ENCODE assay signal across 15 cellular contexts in genomic region chr19:35110974-35111373, GRCh38. TPM values are rescaled to one million over a fixed set of nuclear protein-coding genes. Genes with fewer than 3 reads are reported as not detected.
DNase-seq lines count a peak whose midpoint lies in the region; ATAC-seq and TF ChIP-seq lines count a peak whose summit lies in the region.
"Had no signal": no experiment of that assay in that cellular context is flagged by ENCODE, and none has a peak within 500 bp of the region (broad histone marks: within the 10 kb centered on the region; RNA-seq: fewer than 3 reads in every experiment).

No MANE protein-coding gene starts in this region.

- peaks cover 66% of the 10 kb centered on the region for H3K4me1 ChIP-seq in suprapubic skin
- H3K4me1 ChIP-seq: BE2C, SJCRH30 had no signal

- H3K9me3 ChIP-seq in WERI-Rb-1 (ENCODE audit: severe bottlenecking), result no peaks in the 10 kb centered on the region
- H3K9me3 ChIP-seq in suprapubic skin, result no peaks in the 10 kb centered on the region
- H3K9me3 ChIP-seq: BE2C, SJCRH30 had no signal

- no peaks in the 10 kb centered on the region for H3K9me3 Mint-ChIP-seq in endothelial cell (ENCODE audit: unreplicated experiment)
- H3K9me3 Mint-ChIP-seq: CD8-positive, alpha-beta T cell had no signal

- peak overlapping the region; percentile 70 for H3K27ac ChIP-seq in WERI-Rb-1
- H3K27ac ChIP-seq in suprapubic skin, result peak overlapping the region; percentile 61
- H3K27ac ChIP-seq: SJCRH30 had no signal

- no peak overlapping the region for H3K4me3 ChIP-seq in WERI-Rb-1 (ENCODE audit: low read depth, low read length)
- no peak overlapping the region for H3K4me3 ChIP-seq in suprapubic skin
- H3K4me3 ChIP-seq: SJCRH30 had no signal

- H3K27me3 ChIP-seq in WERI-Rb-1 (ENCODE audit: insufficient read depth, low read depth, severe bottlenecking) (no peaks in the 10 kb centered on the region), suprapubic skin (no peaks in the 10 kb centered on the region)
- H3K27me3 ChIP-seq: BE2C, SJCRH30 had no signal

- WGBS in suprapubic skin, result 37% methylated on average over 9 of the region's 9 CpGs

- H3K36me3 ChIP-seq in WERI-Rb-1, result no peaks in the 10 kb centered on the region
- no peaks in the 10 kb centered on the region for H3K36me3 ChIP-seq in suprapubic skin
- H3K36me3 ChIP-seq: BE2C, SJCRH30 had no signal

- H3K4me1 Mint-ChIP-seq in endothelial cell (ENCODE audit: unreplicated experiment), result peaks cover 10% of the 10 kb centered on the region

- no peak for TF ChIP-seq EP300 in suprapubic skin (IDR thresholded peaks at IDR 0.05)

- peak overlapping the region; percentile 81 for H3K27ac Mint-ChIP-seq in endothelial cell (ENCODE audit: unreplicated experiment)
- H3K27ac Mint-ChIP-seq: CD8-positive, alpha-beta T cell had no signal

- intact Hi-C loops in left ventricle myocardium superior (cut with micrococcal nuclease), result no loop called here

- peak overlapping the region; percentile 31 for H3K4me3 Mint-ChIP-seq in endothelial cell (ENCODE audit: unreplicated experiment)
- H3K4me3 Mint-ChIP-seq: CD8-positive, alpha-beta T cell had no signal

- no peak for TF ChIP-seq POLR2A in suprapubic skin (IDR thresholded peaks at IDR 0.05)

- peaks cover 7% of the 10 kb centered on the region for H3K27me3 Mint-ChIP-seq in endothelial cell (ENCODE audit: unreplicated experiment)

- no peak for TF ChIP-seq CTCF in WERI-Rb-1 (IDR thresholded peaks at IDR 0.05; ENCODE audit: low read depth, low read length)
- TF ChIP-seq CTCF in endothelial cell (IDR thresholded peaks at IDR 0.05; ENCODE audit: unreplicated experiment), result no peak
- no peak for TF ChIP-seq CTCF in suprapubic skin (IDR thresholded peaks at IDR 0.05)

- DNase-seq in WERI-Rb-1 (peak; percentile 54), endothelial cell (ENCODE audit: low spot score) (no peak), suprapubic skin (ENCODE audit: low spot score in 2 of 2) (no peak), COR-L47 (lab: John Stamatoyannopoulos, UW) (no peak), left ventricle myocardium superior (no peak)
- DNase-seq: BE2C; CD8-positive, alpha-beta T cell; DND-41; GDM1; KBM-7; NCI-H1092; NCI-H226; NCI-H526; RPMI8226; SJCRH30 had no signal

- ATAC-seq in left ventricle myocardium superior, result no peak
- ATAC-seq: CD8-positive, alpha-beta T cell had no signal

- peaks cover 5% of the 10 kb centered on the region for H3K36me3 Mint-ChIP-seq in endothelial cell (ENCODE audit: low read depth, unreplicated experiment)
- H3K36me3 Mint-ChIP-seq: CD8-positive, alpha-beta T cell had no signal

RNA-seq across cellular contexts. Expression of gene FXYD3, which starts 4.6 kb away (rescaled TPM):
- not detected for total RNA-seq in endothelial cell (ENCODE audit: unreplicated experiment)
- 100 to 1,000 TPM; 383 to 765 (median 575) TPM for total RNA-seq in suprapubic skin
- 3.1 TPM for total RNA-seq in left ventricle myocardium superior
- total RNA-seq: CD8-positive, alpha-beta T cell; SJCRH30 had no signal

RNA-seq across cellular contexts. Expression of gene LGI4, which starts 23.9 kb away (rescaled TPM):
- 0.10 TPM for total RNA-seq in endothelial cell (ENCODE audit: unreplicated experiment)
- 10 to 100 TPM in 1 of 4 donors, 1 to 10 TPM in 3; 4.3 to 11.8 (median 7.8) TPM for total RNA-seq in suprapubic skin
- 9.0 TPM for total RNA-seq in left ventricle myocardium superior
- total RNA-seq: SJCRH30 had no signal

RNA-seq across cellular contexts. Expression of gene FXYD1, which starts 27.6 kb away (rescaled TPM):
- not detected for total RNA-seq in endothelial cell (ENCODE audit: unreplicated experiment)
- 10 to 100 TPM in 1 of 4 donors, 1 to 10 TPM in 3; 2.0 to 10.9 (median 6.7) TPM for total RNA-seq in suprapubic skin
- total RNA-seq in left ventricle myocardium superior, result 489 TPM
- total RNA-seq: SJCRH30 had no signal

RNA-seq across cellular contexts. Expression of gene FXYD7, which starts 32.1 kb away (rescaled TPM):
- total RNA-seq in endothelial cell (ENCODE audit: unreplicated experiment) (0.67 TPM), suprapubic skin (1 to 10 TPM in 1 of 4 donors, not detected in 3; 2.2 TPM), left ventricle myocardium superior (not detected)
- total RNA-seq: SJCRH30 had no signal

RNA-seq across cellular contexts. Expression of gene FXYD5, which starts 43.6 kb away (rescaled TPM):
- total RNA-seq in endothelial cell (ENCODE audit: unreplicated experiment) (78.7 TPM), suprapubic skin (10 to 100 TPM; 29.8 to 64.8 (median 37.7) TPM), left ventricle myocardium superior (21.2 TPM)

Comparison
In these comparisons a context has a peak if more than half of its experiments do, and no peak if none do; other contexts are left out.
1. RNA of gene FXYD3, which starts 4.6 kb away (total RNA-seq): 383 to 765 TPM in suprapubic skin; 3.1 TPM in left ventricle myocardium superior (single experiment) and not detected in endothelial cell (single experiment); every median in the first group is over 10 times any median in the second.
2. RNA of gene FXYD1, which starts 27.6 kb away (total RNA-seq): 489 TPM in left ventricle myocardium superior (single experiment); 2.0 to 10.9 TPM in suprapubic skin and not detected in endothelial cell (single experiment); every median in the first group is over 10 times any median in the second.